In the genomic region with DNA sequence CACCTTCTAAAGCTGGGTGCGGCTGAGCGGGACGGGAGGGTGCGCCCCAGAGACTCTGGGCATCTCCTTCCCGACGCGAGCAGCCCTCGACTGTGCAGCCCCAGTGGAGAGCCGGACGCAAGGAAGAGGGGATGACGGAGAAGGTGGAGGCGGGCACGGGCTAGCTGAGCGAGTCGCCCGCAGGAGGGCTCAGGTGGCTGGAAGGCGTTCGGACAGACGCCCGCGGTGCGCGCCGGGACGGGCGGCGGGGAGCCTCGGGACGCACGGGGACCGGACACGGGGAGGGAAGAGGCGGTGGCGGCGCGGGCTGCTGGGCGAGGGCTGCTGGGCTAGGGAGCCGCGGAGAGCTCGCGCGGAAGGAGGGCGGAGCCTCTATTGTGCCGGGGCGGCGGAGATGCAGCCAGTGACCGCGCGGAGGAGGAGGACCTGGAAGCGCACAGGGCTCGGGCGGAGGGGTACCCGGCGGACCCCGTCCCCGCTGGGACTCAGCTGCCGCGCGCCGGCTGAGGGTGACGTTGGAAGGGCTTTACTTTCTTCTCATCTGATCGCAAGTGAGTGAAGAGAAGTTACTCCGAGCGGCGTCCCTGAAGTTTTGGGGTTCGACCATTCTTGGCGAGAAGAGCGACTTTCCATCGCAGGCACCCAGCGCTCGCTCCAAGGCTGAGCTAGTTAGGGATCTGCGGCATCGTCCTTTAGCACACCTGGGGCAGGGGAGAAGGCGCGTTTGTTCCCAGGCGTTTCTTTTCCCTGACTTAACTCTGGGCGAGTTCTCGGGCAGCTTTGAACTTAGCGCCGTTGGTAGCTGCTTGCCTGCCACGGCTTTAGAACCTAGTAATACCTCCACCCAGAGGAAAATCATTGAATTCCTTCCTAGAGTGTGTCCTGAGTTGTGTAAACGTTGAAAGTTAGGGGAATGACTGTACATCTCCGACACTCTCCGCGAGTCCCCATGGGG, we compare ENCODE assay signal across 8 cellular contexts. TPM values are rescaled to one million over a fixed set of nuclear protein-coding genes. Genes with fewer than 3 reads are reported as not detected.
DNase-seq lines count a peak whose midpoint lies in the region; ATAC-seq and TF ChIP-seq lines count a peak whose summit lies in the region.

A gene (minus strand): TSS at position 323 of the 955 bp plus-strand sequence. CDS start 439 bp downstream, outside the sequence.

- intact Hi-C loops in left cardiac atrium (cut with DNase I): loop anchor here in 1 of 2 donors (10.0 kb wide), 1 partner anchor 139 kb away; no protein-coding TSS in a partner anchor
- intact Hi-C loops in vagina (cut with DNase I): loop anchor here (10.0 kb wide), 2 partner anchors 69 to 159 kb away; no protein-coding TSS in a partner anchor

- H3K27ac ChIP-seq in parathyroid adenoma (no peak within 1 kb of the TSS), vagina (peak within 1 kb of the TSS; percentile 71)

- in situ Hi-C loops in KBM-7 (cut with MboI; ENCODE audit: low pct_unique_long_range_greater_than_20kb, low sequenced_read_pairs): no loop called here

- peak within 1 kb of the TSS; percentile 74 for H3K4me2 ChIP-seq in parathyroid adenoma (ENCODE audit: low read length)

- H3K9me3 ChIP-seq in parathyroid adenoma (ENCODE audit: control insufficient read depth, low read length) (no peaks in the 10 kb centered on the region), vagina (no peaks in the 10 kb centered on the region)

- H3K4me3 ChIP-seq in parathyroid adenoma (ENCODE audit: low read depth, low read length) (peak within 1 kb of the TSS; percentile 46), vagina (peak within 1 kb of the TSS; percentile 59 to 63)

- H3K36me3 ChIP-seq in parathyroid adenoma (ENCODE audit: control insufficient read depth, insufficient read depth, low read length): no peaks in the 10 kb centered on the region
- H3K36me3 ChIP-seq in vagina: no peaks in the 10 kb centered on the region

- H2AFZ ChIP-seq in parathyroid adenoma: peak within 1 kb of the TSS; percentile 70

- ATAC-seq in GM18867 (IDR thresholded peaks at IDR 0.05; ENCODE audit: unreplicated experiment) (peak; percentile 81), left cardiac atrium (peak; percentile 87 to 94)

- TF ChIP-seq CTCF in parathyroid adenoma (IDR thresholded peaks at IDR 0.05): no peak
- TF ChIP-seq CTCF in vagina (IDR thresholded peaks at IDR 0.05): peak in 1 of 3 experiments; percentile 7

- no peak for TF ChIP-seq POLR2A in vagina (IDR thresholded peaks at IDR 0.05)

- H3K4me1 ChIP-seq in parathyroid adenoma (no peaks in the 10 kb centered on the region), vagina (peaks cover 15% of the 10 kb centered on the region)

- no peak within 1 kb of the TSS for H3K9ac ChIP-seq in parathyroid adenoma

- no peaks in the 10 kb centered on the region for H3K27me3 ChIP-seq in parathyroid adenoma (ENCODE audit: control insufficient read depth, insufficient read depth, low read length)
- H3K27me3 ChIP-seq in vagina: no peaks in the 10 kb centered on the region

- H3K79me2 ChIP-seq in parathyroid adenoma: no peaks in the 10 kb centered on the region

- peak; percentile 92 for DNase-seq in AG08395 (ENCODE audit: low spot score)
- peak; percentile 62 for DNase-seq in KBM-7
- DNase-seq in SKM-1 treated with dmso at 0.1 percent for 144 hours (lab: John Stamatoyannopoulos, UW; ENCODE audit: unreplicated experiment): peak; percentile 64
- peak; percentile 79 for DNase-seq in amniotic epithelial cell (ENCODE audit: low read depth)
- peak; percentile 79 for DNase-seq in left cardiac atrium
- DNase-seq in vagina (ENCODE audit: extremely low spot score in 2 of 2): peak in 1 of 2 donors; percentile 85

RNA-seq across cellular contexts. Expression of the gene that starts here (rescaled TPM):
- total RNA-seq in left cardiac atrium (10 to 100 TPM in 1 of 2 donors, 1 to 10 TPM in 1; 5.8 to 11.4 TPM), vagina (12.8 TPM)
